9 cellular contexts compared by ENCODE assay signal in genomic region chr21:42514883-42515228, GRCh38. TPM values are rescaled to one million over a fixed set of nuclear protein-coding genes. Genes with fewer than 3 reads are reported as not detected.
DNase-seq lines count a peak whose midpoint lies in the region; ATAC-seq and TF ChIP-seq lines count a peak whose summit lies in the region.
"Had no signal": no experiment of that assay in that cellular context is flagged by ENCODE, and none has a peak within 500 bp of the region (broad histone marks: within the 10 kb centered on the region; RNA-seq: fewer than 3 reads in every experiment).

No MANE protein-coding gene starts in this region.

- H3K4me3 ChIP-seq in CD8-positive, alpha-beta memory T cell (ENCODE audit: low read length), result peak overlapping the region; percentile 47
- H3K4me3 ChIP-seq in NB4 (ENCODE audit: low read depth, low read length) (peak overlapping the region; percentile 53), endocrine pancreas (ENCODE audit: control insufficient read depth, insufficient read depth, low read length) (peak overlapping the region; percentile 69), neural progenitor cell (peak overlapping the region; percentile 83)

- no peaks in the 10 kb centered on the region for H3K27me3 ChIP-seq in CD8-positive, alpha-beta memory T cell (ENCODE audit: insufficient read depth, low read length, poor library complexity, severe bottlenecking)
- H3K27me3 ChIP-seq in endocrine pancreas (ENCODE audit: control insufficient read depth, insufficient read depth, low read length), result no peaks in the 10 kb centered on the region
- peaks cover 34% of the 10 kb centered on the region for H3K27me3 ChIP-seq in neural progenitor cell

- no peak for DNase-seq in CD8-positive, alpha-beta memory T cell
- no peak for DNase-seq in NB4 (ENCODE audit: low read depth)
- DNase-seq in neural progenitor cell (ENCODE audit: low spot score), result no peak
- no peak for DNase-seq in stimulated activated CD4-positive, alpha-beta T cell treated with anti-CD3 and anti-CD28 coated beads, Interleukin-1b, Interleukin-23, amount 100 ng/mL, for 48 hours
- DNase-seq in NCI-H526 (lab: John Stamatoyannopoulos, UW), result no peak
- DNase-seq in stimulated activated CD4-positive, alpha-beta T cell treated with anti-CD3 and anti-CD28 coated beads, Interleukin-4, amount 100 ng/mL, for 24 hours, result no peak

- H3K4me1 ChIP-seq in CD8-positive, alpha-beta memory T cell (ENCODE audit: insufficient read depth, low read length), result peaks cover 21% of the 10 kb centered on the region
- H3K4me1 ChIP-seq in endocrine pancreas (ENCODE audit: control insufficient read depth, insufficient read depth, low read length) (no peaks in the 10 kb centered on the region), neural progenitor cell (peaks cover 10% of the 10 kb centered on the region)

- H3K4me2 ChIP-seq in neural progenitor cell, result peak overlapping the region; percentile 89

- no peaks in the 10 kb centered on the region for H3K79me2 ChIP-seq in neural progenitor cell (ENCODE audit: low read depth)

- H3K9me3 Mint-ChIP-seq in CD8-positive, alpha-beta memory T cell, result no peaks in the 10 kb centered on the region
- no peaks in the 10 kb centered on the region for H3K9me3 Mint-ChIP-seq in neural progenitor cell

- H3K27ac ChIP-seq in CD8-positive, alpha-beta memory T cell (ENCODE audit: low read depth, low read length), result peak overlapping the region; percentile 58
- no peak overlapping the region for H3K27ac ChIP-seq in neural progenitor cell

- no peak overlapping the region for H2AFZ ChIP-seq in neural progenitor cell (replicated peaks)

- TF ChIP-seq CTCF in NB4 (IDR thresholded peaks at IDR 0.05; ENCODE audit: low read depth, low read length), result no peak
- TF ChIP-seq CTCF in neural progenitor cell (IDR thresholded peaks at IDR 0.05), result no peak

- ATAC-seq in HG03521 (IDR thresholded peaks at IDR 0.05; ENCODE audit: unreplicated experiment), result no peak

- no peaks in the 10 kb centered on the region for H3K9me3 ChIP-seq in CD8-positive, alpha-beta memory T cell (ENCODE audit: low read length)
- H3K9me3 ChIP-seq in endocrine pancreas (ENCODE audit: control insufficient read depth, low read length) (no peaks in the 10 kb centered on the region), neural progenitor cell (ENCODE audit: low read depth) (no peaks in the 10 kb centered on the region)

- no peak for TF ChIP-seq POLR2A in NB4 (IDR thresholded peaks at IDR 0.05; ENCODE audit: extremely low read depth, insufficient read length)

- peak overlapping the region; percentile 84 to 97 (median 89) for H3K4me3 Mint-ChIP-seq in CD8-positive, alpha-beta memory T cell
- H3K4me3 Mint-ChIP-seq in neural progenitor cell, result peak overlapping the region; percentile 83

- peaks cover 20% of the 10 kb centered on the region for H3K36me3 ChIP-seq in CD8-positive, alpha-beta memory T cell (ENCODE audit: insufficient read depth, low read length)
- H3K36me3 ChIP-seq in endocrine pancreas (ENCODE audit: control insufficient read depth, insufficient read depth, low read length) (no peaks in the 10 kb centered on the region), neural progenitor cell (no peaks in the 10 kb centered on the region)

- H3K9ac ChIP-seq in endocrine pancreas (ENCODE audit: control insufficient read depth, insufficient read depth, low read length), result peak overlapping the region; percentile 66
- H3K9ac ChIP-seq in neural progenitor cell, result no peak overlapping the region

- peaks cover 3 to 37% (median 4%) of the 10 kb centered on the region in 3 donors for H3K36me3 Mint-ChIP-seq in CD8-positive, alpha-beta memory T cell
- no peaks in the 10 kb centered on the region for H3K36me3 Mint-ChIP-seq in neural progenitor cell

- peaks cover 34% of the 10 kb centered on the region for H3F3A ChIP-seq in neural progenitor cell (ENCODE audit: low read depth)

- peaks cover 28 to 64% (median 53%) of the 10 kb centered on the region in 3 donors for H3K4me1 Mint-ChIP-seq in CD8-positive, alpha-beta memory T cell
- peaks cover 61% of the 10 kb centered on the region for H3K4me1 Mint-ChIP-seq in neural progenitor cell

- no peaks in the 10 kb centered on the region for H4K20me1 ChIP-seq in neural progenitor cell (ENCODE audit: low read depth)

- peak overlapping the region; percentile 51 to 91 (median 84) for H3K27ac Mint-ChIP-seq in CD8-positive, alpha-beta memory T cell
- H3K27ac Mint-ChIP-seq in neural progenitor cell, result no peak overlapping the region

- POLR2A ChIA-PET in CD8-positive, alpha-beta memory T cell (lab: Charles Lee), result interaction anchor here (2.9 kb wide), 1 partner anchor 12 kb away, joined by 20 read pairs; no protein-coding TSS in a partner anchor

- H3K27me3 Mint-ChIP-seq in CD8-positive, alpha-beta memory T cell, result no peaks in the 10 kb centered on the region
- peaks cover 22% of the 10 kb centered on the region for H3K27me3 Mint-ChIP-seq in neural progenitor cell (ENCODE audit: insufficient read depth, low read depth)

- CTCF ChIA-PET in CD8-positive, alpha-beta memory T cell (lab: Charles Lee), result interaction anchor here (1.9 kb wide), 1 partner anchor 48 kb away, joined by 4 read pairs; no protein-coding TSS in a partner anchor

RNA-seq across cellular contexts. Expression of gene SLC37A1, which starts 1.2 kb away (rescaled TPM):
- 10 to 100 TPM; 16.6 to 16.9 TPM for total RNA-seq in CD8-positive, alpha-beta memory T cell
- polyA plus RNA-seq in CD8-positive, alpha-beta memory T cell, result 6.5 TPM
- 1.2 and 6.1 TPM in 2 replicates for total RNA-seq in neural progenitor cell (ENCODE audit: low replicate concordance)

RNA-seq across cellular contexts. Expression of gene RSPH1, which starts 18.8 kb away (rescaled TPM):
- not detected for total RNA-seq in CD8-positive, alpha-beta memory T cell
- not detected for polyA plus RNA-seq in CD8-positive, alpha-beta memory T cell
- 0.04 and 0.34 TPM in 2 replicates for total RNA-seq in neural progenitor cell (ENCODE audit: low replicate concordance)
- total RNA-seq: glomerular endothelial cell had no signal
